33 cellular contexts compared by ENCODE assay signal in the genomic region with DNA sequence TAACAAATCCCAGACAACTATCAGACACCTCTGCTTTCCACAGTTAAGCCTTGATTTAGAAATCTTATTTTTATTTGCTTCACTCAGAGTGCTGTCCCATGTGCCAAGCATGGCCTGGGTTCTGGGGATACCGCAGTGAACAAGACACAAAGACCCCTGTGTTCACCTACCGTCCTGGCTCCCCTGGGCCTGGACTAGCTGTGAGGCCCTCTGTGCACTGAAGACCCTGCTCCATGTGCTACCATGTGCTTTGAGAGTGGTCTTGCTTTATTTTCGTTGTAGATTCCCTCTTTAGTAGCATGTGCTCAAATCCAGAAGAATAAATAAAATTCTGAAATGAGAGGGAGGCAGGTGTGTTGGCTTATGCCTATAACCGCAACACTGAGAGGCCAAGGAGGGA. TPM values are rescaled to one million over a fixed set of nuclear protein-coding genes. Genes with fewer than 3 reads are reported as not detected.
"Had no signal": no experiment of that assay in that cellular context is flagged by ENCODE, and none has a peak within 500 bp of the region (broad histone marks: within the 10 kb centered on the region; RNA-seq: fewer than 3 reads in every experiment).

No MANE protein-coding gene starts in this region.

- H3K36me3 ChIP-seq: adrenal gland, breast epithelium, MG63, Peyer's patch, SJSA1 had no signal

- H3K36me3 Mint-ChIP-seq: activated naive CD4-positive, alpha-beta T cell treated with anti-CD3 and anti-CD28 coated beads, Interleukin-2, amount 50 U/mL, for 72 hours; IgD-negative memory B cell had no signal

- H3K4me3 ChIP-seq: adrenal gland, body of pancreas, MG63, Peyer's patch, SJSA1 had no signal

- H3K9me3 Mint-ChIP-seq: activated B cell treated with CpG ODN at 0.5 μM for 24 hours; activated CD8-positive, alpha-beta T cell treated with anti-CD3 and anti-CD28 coated beads for 36 hours; activated naive CD4-positive, alpha-beta T cell treated with anti-CD3 and anti-CD28 coated beads for 36 hours; activated naive CD4-positive, alpha-beta T cell treated with anti-CD3 and anti-CD28 coated beads, Interleukin-2, amount 50 U/mL, for 72 hours; activated T-helper 1 cell treated with anti-CD3 and anti-CD28 coated beads, Interleukin-12 subunit alpha, Interleukin-12 subunit beta, Interleukin-2, Interleukin-4 antibody, amounts not matched to agents 30 ng/mL and 10 ng/mL and 1 ng/mL, durations not matched to agents 14 hours and 24 hours and 36 hours; IgD-negative memory B cell; T-helper 1 cell treated with Interleukin-12 subunit alpha and Interleukin-12 subunit beta and Interleukin-4 antibody, amounts not matched to agents 30 μg/mL and 1 μg/mL, for 36 hours; T-helper 2 cell treated with Interferon-gamma antibody and Interleukin-4, amounts not matched to agents 5 μg/mL and 100 μg/mL, for 36 hours had no signal

- H3K9me3 ChIP-seq: adrenal gland, body of pancreas, breast epithelium, MG63, Peyer's patch, SJSA1, SK-N-SH had no signal

- H3K9ac ChIP-seq: SK-N-SH had no signal

- H3K27me3 Mint-ChIP-seq: activated B cell treated with CpG ODN at 0.5 μM for 24 hours; activated CD8-positive, alpha-beta T cell treated with anti-CD3 and anti-CD28 coated beads for 36 hours had no signal

- DNase-seq: activated B cell treated with CpG ODN at 0.5 μM for 24 hours; activated CD4-positive, alpha-beta T cell treated with anti-CD3 and anti-CD28 coated beads for 4 hours; activated CD4-positive, CD25-positive, alpha-beta regulatory T cell treated with anti-CD3 and anti-CD28 coated beads, Interleukin-2, amount 50 U/mL, for 72 hours; activated CD8-positive, alpha-beta T cell treated with anti-CD3 and anti-CD28 coated beads for 36 hours; activated gamma-delta T cell treated with Interleukin-2 at 50 U/mL for 16 hours; activated naive CD4-positive, alpha-beta T cell treated with anti-CD3 and anti-CD28 coated beads for 36 hours; activated T-cell treated with anti-CD3 and anti-CD28 coated beads, Interleukin-2, amount 50 U/mL, for 1 hour; adrenal gland; body of pancreas; Kasumi-1; KG1; MG63; NCI-H1048; NCI-H1105 treated with DMSO at 0.1 percent for 48 hours; NCI-H1436; NCI-H1694; NCI-H2029; NCI-H345; NCI-H524 treated with DMSO at 0.1 percent for 48 hours; PC-3; Peyer's patch; RPMI8226; SHP77 treated with DMSO at 0.1 percent for 48 hours; SK-N-SH had no signal

- H3K4me2 ChIP-seq: SK-N-SH had no signal

- FAIRE-seq: astrocyte, TTC549 had no signal

- ATAC-seq: activated CD8-positive, alpha-beta T cell treated with anti-CD3 and anti-CD28 coated beads for 36 hours; activated naive CD4-positive, alpha-beta T cell treated with anti-CD3 and anti-CD28 coated beads, Interleukin-2, amount 50 U/mL, for 72 hours; PC-3 had no signal

- H3K27me3 ChIP-seq: adrenal gland, body of pancreas, breast epithelium, MG63, Peyer's patch, SJSA1 had no signal

- H3K4me1 ChIP-seq: breast epithelium had no signal

- H3K27ac Mint-ChIP-seq: activated B cell treated with CpG ODN at 0.5 μM for 24 hours; activated CD8-positive, alpha-beta T cell treated with anti-CD3 and anti-CD28 coated beads for 36 hours; activated naive CD4-positive, alpha-beta T cell treated with anti-CD3 and anti-CD28 coated beads for 36 hours; activated naive CD4-positive, alpha-beta T cell treated with anti-CD3 and anti-CD28 coated beads, Interleukin-2, amount 50 U/mL, for 72 hours; activated T-helper 1 cell treated with anti-CD3 and anti-CD28 coated beads, Interleukin-12 subunit alpha, Interleukin-12 subunit beta, Interleukin-2, Interleukin-4 antibody, amounts not matched to agents 30 ng/mL and 10 ng/mL and 1 ng/mL, durations not matched to agents 14 hours and 24 hours and 36 hours; IgD-negative memory B cell; T-helper 1 cell treated with Interleukin-12 subunit alpha and Interleukin-12 subunit beta and Interleukin-4 antibody, amounts not matched to agents 30 μg/mL and 1 μg/mL, for 36 hours; T-helper 2 cell treated with Interferon-gamma antibody and Interleukin-4, amounts not matched to agents 5 μg/mL and 100 μg/mL, for 36 hours had no signal

- H3K27ac ChIP-seq: body of pancreas, Peyer's patch, SJSA1 had no signal

- H3K4me3 Mint-ChIP-seq: activated B cell treated with CpG ODN at 0.5 μM for 24 hours; activated CD8-positive, alpha-beta T cell treated with anti-CD3 and anti-CD28 coated beads for 36 hours; activated naive CD4-positive, alpha-beta T cell treated with anti-CD3 and anti-CD28 coated beads for 36 hours; activated T-helper 1 cell treated with anti-CD3 and anti-CD28 coated beads, Interleukin-12 subunit alpha, Interleukin-12 subunit beta, Interleukin-2, Interleukin-4 antibody, amounts not matched to agents 30 ng/mL and 10 ng/mL and 1 ng/mL, durations not matched to agents 14 hours and 24 hours and 36 hours; IgD-negative memory B cell; T-helper 1 cell treated with Interleukin-12 subunit alpha and Interleukin-12 subunit beta and Interleukin-4 antibody, amounts not matched to agents 30 μg/mL and 1 μg/mL, for 36 hours; T-helper 2 cell treated with Interferon-gamma antibody and Interleukin-4, amounts not matched to agents 5 μg/mL and 100 μg/mL, for 36 hours had no signal

RNA-seq across cellular contexts. Expression of a gene that starts 22.5 kb away (rescaled TPM):
- polyA plus RNA-seq: SK-N-SH had no signal
